ENCODE assay signal across 22 cellular contexts in the genomic region with DNA sequence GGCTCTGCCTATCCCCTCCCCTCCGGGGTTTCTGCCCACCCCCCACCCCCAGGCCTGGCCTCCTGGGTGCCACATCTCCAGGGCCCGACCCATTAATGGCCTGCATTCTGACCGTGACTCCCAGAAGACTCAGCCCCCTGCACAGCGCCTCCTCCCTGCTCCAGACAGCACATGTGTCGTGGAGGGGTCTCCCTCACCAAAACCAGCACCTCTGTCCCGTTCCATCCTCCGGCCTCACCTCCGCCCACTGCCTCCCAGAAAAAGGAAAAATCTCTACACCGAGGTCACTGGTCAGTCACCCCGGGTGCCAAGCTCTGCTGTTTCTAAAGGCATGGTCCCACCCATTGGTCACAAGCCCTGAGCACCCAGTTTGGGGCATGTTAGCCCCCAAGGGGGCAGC.
DNase-seq lines count a peak whose midpoint lies in the region; ATAC-seq, FAIRE-seq and TF ChIP-seq lines count a peak whose summit lies in the region.
"Had no signal": no experiment of that assay in that cellular context is flagged by ENCODE, and none has a peak within 500 bp of the region (broad histone marks: within the 10 kb centered on the region; RNA-seq: fewer than 3 reads in every experiment).

No MANE protein-coding gene starts in this region.

- peak; percentile 23 for ATAC-seq in stimulated activated naive CD8-positive, alpha-beta T cell treated with anti-CD3 and anti-CD28 coated beads, Interleukin-15, Interleukin-2, amounts not matched to agents 100 U/mL and 50 U/mL, for 24 hours
- ATAC-seq in stimulated activated naive CD8-positive, alpha-beta T cell treated with anti-CD3 and anti-CD28 coated beads, Interleukin-15, amount 100 ng/mL, for 72 hours: no peak
- ATAC-seq: CD8-positive, alpha-beta T cell; K562 had no signal

- DNase-seq in stimulated activated naive CD8-positive, alpha-beta T cell treated with anti-CD3 and anti-CD28 coated beads, Interleukin-15, Interleukin-2, amounts not matched to agents 100 U/mL and 50 U/mL, for 24 hours: no peak
- no peak for DNase-seq in stimulated activated naive CD8-positive, alpha-beta T cell treated with anti-CD3 and anti-CD28 coated beads, Interleukin-15, amount 100 ng/mL, for 72 hours
- peak; percentile 55 for DNase-seq in kidney
- DNase-seq in substantia nigra (lab: John Stamatoyannopoulos, UW): no peak
- DNase-seq in G401 (ENCODE audit: low spot score): no peak
- no peak for DNase-seq in NCI-H510A (lab: John Stamatoyannopoulos, UW)
- DNase-seq in Ammon's horn (ENCODE audit: low spot score): no peak
- DNase-seq in chondrocyte (ENCODE audit: low spot score): no peak
- DNase-seq: 8988T; CD8-positive, alpha-beta T cell; DMS 273 treated with DMSO at 0.1 percent for 48 hours; GDM1; GOT3; IMR-90 had no signal

- H3K4me1 Mint-ChIP-seq in stimulated activated naive CD8-positive, alpha-beta T cell treated with anti-CD3 and anti-CD28 coated beads, Interleukin-15, amount 100 ng/mL, for 72 hours: no peaks in the 10 kb centered on the region
- no peaks in the 10 kb centered on the region for H3K4me1 Mint-ChIP-seq in chondrocyte (ENCODE audit: low read depth)
- H3K4me1 Mint-ChIP-seq: B cell had no signal

- H3K36me3 Mint-ChIP-seq in chondrocyte (ENCODE audit: low read depth): no peaks in the 10 kb centered on the region
- H3K36me3 Mint-ChIP-seq: CD8-positive, alpha-beta T cell had no signal

- no peak overlapping the region for H3K4me3 ChIP-seq in kidney (ENCODE audit: low read length in 2 of 2)
- H3K4me3 ChIP-seq: BLaER1 treated with 17β-estradiol and CSF1 and Interleukin-3, amounts not matched to agents 10 nM and 100 nM; HAP-1; K562 had no signal

- in situ Hi-C loops in G401 (cut with HindIII; ENCODE audit: low sequenced_read_pairs): no loop called here

- no peak for FAIRE-seq in kidney (lab: Jason Lieb, UNC)
- FAIRE-seq: GM12892, GM18507, HTR-8/SVneo, K562 had no signal

- H3K9ac ChIP-seq in kidney (ENCODE audit: low read length in 2 of 2): no peak overlapping the region
- H3K9ac ChIP-seq: BLaER1 treated with 17β-estradiol and CSF1 and Interleukin-3, amounts not matched to agents 10 nM and 100 nM had no signal

- no peaks in the 10 kb centered on the region for H3K9me3 ChIP-seq in kidney (ENCODE audit: control insufficient read depth in 1 of 2, low read length in 2 of 2)
- H3K9me3 ChIP-seq: BLaER1 treated with 17β-estradiol and CSF1 and Interleukin-3, amounts not matched to agents 10 nM and 100 nM; HAP-1 had no signal

- no peak overlapping the region for H3K27ac ChIP-seq in kidney (ENCODE audit: low read depth in 2 of 2, low read length in 2 of 2)
- H3K27ac ChIP-seq in substantia nigra (ENCODE audit: low read depth, low read length, poor library complexity, severe bottlenecking): peak overlapping the region; percentile 38
- H3K27ac ChIP-seq: BLaER1 treated with 17β-estradiol and CSF1 and Interleukin-3, amounts not matched to agents 10 nM and 100 nM; HL-60 had no signal

- H3K36me3 ChIP-seq in kidney (ENCODE audit: control insufficient read depth in 1 of 2, insufficient read depth in 2 of 2, low read length in 2 of 2): no peaks in the 10 kb centered on the region
- H3K36me3 ChIP-seq: HAP-1 had no signal

- peak overlapping the region in 1 of 2 donors; percentile 45 for H3K27ac Mint-ChIP-seq in stimulated activated naive CD8-positive, alpha-beta T cell treated with anti-CD3 and anti-CD28 coated beads, Interleukin-15, amount 100 ng/mL, for 72 hours
- H3K27ac Mint-ChIP-seq in chondrocyte (ENCODE audit: unreplicated experiment): no peak overlapping the region
- H3K27ac Mint-ChIP-seq: B cell had no signal

- no peaks in the 10 kb centered on the region for H3K4me1 ChIP-seq in kidney (ENCODE audit: control insufficient read depth in 1 of 2, insufficient read depth in 1 of 2, low read depth in 1 of 2, low read length in 2 of 2)
- H3K4me1 ChIP-seq: HAP-1 had no signal

- no peak overlapping the region for H3K4me3 Mint-ChIP-seq in stimulated activated naive CD8-positive, alpha-beta T cell treated with anti-CD3 and anti-CD28 coated beads, Interleukin-15, amount 100 ng/mL, for 72 hours
- no peak overlapping the region for H3K4me3 Mint-ChIP-seq in chondrocyte (ENCODE audit: unreplicated experiment)
- H3K4me3 Mint-ChIP-seq: B cell; CD8-positive, alpha-beta T cell had no signal

- intact Hi-C loops in kidney (cut with DNase I): no loop called here

- TF ChIP-seq CTCF in kidney (IDR thresholded peaks at IDR 0.05; ENCODE audit: borderline replicate concordance, extremely low read depth, insufficient read depth) (no peak), chondrocyte (IDR thresholded peaks at IDR 0.05) (no peak)

- no peaks in the 10 kb centered on the region for H3K9me3 Mint-ChIP-seq in stimulated activated naive CD8-positive, alpha-beta T cell treated with anti-CD3 and anti-CD28 coated beads, Interleukin-15, amount 100 ng/mL, for 72 hours
- no peaks in the 10 kb centered on the region for H3K9me3 Mint-ChIP-seq in chondrocyte (ENCODE audit: low read depth)
- H3K9me3 Mint-ChIP-seq: CD8-positive, alpha-beta T cell had no signal

- peaks cover 9% of the 10 kb centered on the region for H3K27me3 Mint-ChIP-seq in stimulated activated naive CD8-positive, alpha-beta T cell treated with anti-CD3 and anti-CD28 coated beads, Interleukin-15, amount 100 ng/mL, for 72 hours
- H3K27me3 Mint-ChIP-seq in chondrocyte (ENCODE audit: low read depth): no peaks in the 10 kb centered on the region
- H3K27me3 Mint-ChIP-seq: B cell had no signal
